In the genomic region with DNA sequence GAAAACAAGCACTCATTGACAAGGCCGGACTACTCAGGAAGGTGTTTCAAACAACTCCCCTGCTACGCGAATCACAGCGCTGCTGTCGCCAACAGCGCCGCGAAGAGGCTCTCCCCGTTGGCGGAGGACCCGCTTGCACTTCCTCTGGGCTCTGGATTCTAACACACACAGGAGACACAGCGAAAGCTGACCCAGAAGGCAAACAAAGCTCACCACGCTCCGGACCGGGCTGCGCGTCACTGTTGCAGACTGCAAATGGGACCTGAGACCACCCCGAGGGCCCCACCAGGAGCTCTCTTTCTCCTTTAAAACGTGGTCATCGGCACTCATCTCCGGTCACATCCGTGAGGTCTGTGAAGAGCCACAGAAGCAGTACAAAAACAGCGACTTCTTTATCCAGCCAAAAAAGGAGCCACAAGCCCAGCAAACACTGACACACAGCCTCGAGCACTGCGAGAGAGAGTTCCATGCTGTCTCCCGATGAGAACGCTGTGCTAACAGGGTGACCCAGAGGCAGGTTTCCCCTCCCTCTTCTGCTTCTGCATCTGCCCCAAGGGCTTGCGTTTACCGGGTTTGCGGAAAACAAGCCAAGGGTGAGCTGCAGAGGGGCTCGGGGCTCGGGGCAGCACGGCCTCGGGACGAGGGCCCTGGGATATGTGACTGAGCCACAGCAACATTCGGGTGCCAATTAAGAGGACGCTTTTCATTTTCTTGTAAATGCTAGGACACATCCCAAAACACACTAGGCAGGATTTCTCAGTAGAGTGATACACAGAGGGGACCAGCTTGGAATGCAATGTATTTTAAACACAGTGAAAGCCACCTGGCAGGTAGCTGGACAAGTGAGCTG, we compare ENCODE assay signal across 13 cellular contexts. TPM values are rescaled to one million over a fixed set of nuclear protein-coding genes. Genes with fewer than 3 reads are reported as not detected.
A peak's percentile ranks its signal among the peaks of the same experiment; 100 is the strongest.
DNase-seq lines count a peak whose midpoint lies in the region; ATAC-seq, FAIRE-seq and TF ChIP-seq lines count a peak whose summit lies in the region.
"Had no signal": no experiment of that assay in that cellular context is flagged by ENCODE, and none has a peak within 500 bp of the region (broad histone marks: within the 10 kb centered on the region; RNA-seq: fewer than 3 reads in every experiment).

No MANE protein-coding gene starts in this region.

- DNase-seq in endodermal cell (peak; percentile 45), mesothelial cell of epicardium (ENCODE audit: low spot score in 2 of 2, unreplicated experiment in 2 of 2) (peak in 1 of 2 experiments; percentile 13), stomach (peak; percentile 22), NCI-H69 (lab: John Stamatoyannopoulos, UW) (no peak), NCI-H2171 (lab: John Stamatoyannopoulos, UW) (no peak), HTR-8/SVneo (ENCODE audit: insufficient read length, low spot score) (no peak), T-helper 17 cell (no peak)
- DNase-seq: activated CD4-positive, alpha-beta T cell treated with anti-CD3 and anti-CD28 coated beads for 4 hours; NCI-H1417 had no signal

- H3K27ac ChIP-seq in HUES6 (ENCODE audit: low read depth, low read length) (0 out of 2 replicates have a peak overlapping the region, but pooled peaks have one; percentile 19), endodermal cell (ENCODE audit: low read depth, low read length) (peak overlapping the region; percentile 38), stomach (peak overlapping the region; percentile 28 to 78 (median 66))

- ATAC-seq in T-helper 17 cell = no peak
- ATAC-seq: naive thymus-derived CD8-positive, alpha-beta T cell had no signal

- H3K4me1 ChIP-seq in HUES6 (ENCODE audit: control insufficient read depth, insufficient read depth, low read length) (peaks cover 10% of the 10 kb centered on the region; the same call in 1 of the 2 replicates), endodermal cell (ENCODE audit: control insufficient read depth, insufficient read depth, low read length) (peaks cover 8% of the 10 kb centered on the region), stomach (peaks cover 18 to 44% (median 33%) of the 10 kb centered on the region in 4 donors)

- no peaks in the 10 kb centered on the region for H3K9me3 Mint-ChIP-seq in endodermal cell
- peaks cover 7% of the 10 kb centered on the region for H3K9me3 Mint-ChIP-seq in mesothelial cell of epicardium
- H3K9me3 Mint-ChIP-seq: naive thymus-derived CD8-positive, alpha-beta T cell had no signal

- TF ChIP-seq CTCF in endodermal cell (conservative IDR thresholded peaks at IDR 0.05) (no peak), mesothelial cell of epicardium (IDR thresholded peaks at IDR 0.05; ENCODE audit: unreplicated experiment) (no peak), stomach (IDR thresholded peaks at IDR 0.05) (no peak)

- H3K4me3 ChIP-seq in HUES6 (ENCODE audit: low read depth, low read length) = no peak overlapping the region
- H3K4me3 ChIP-seq in endodermal cell (ENCODE audit: low read length) = no peak overlapping the region
- peak overlapping the region in 3 of 4 donors; percentile 1 to 7 (median 5) for H3K4me3 ChIP-seq in stomach

- H3K27me3 Mint-ChIP-seq in endodermal cell (ENCODE audit: insufficient read depth) = no peaks in the 10 kb centered on the region
- no peaks in the 10 kb centered on the region for H3K27me3 Mint-ChIP-seq in mesothelial cell of epicardium (ENCODE audit: low read depth)
- H3K27me3 Mint-ChIP-seq in T-helper 17 cell = no peaks in the 10 kb centered on the region
- H3K27me3 Mint-ChIP-seq: naive thymus-derived CD8-positive, alpha-beta T cell had no signal

- WGBS in endodermal cell (ENCODE audit: insufficient coverage in 1 of 2, insufficient read length in 1 of 2), 2 experiments = 92 to 96% methylated on average over 34 to 37 of the region's 37 CpGs
- 70 to 82% (median 78%) methylated on average over 36 to 37 of the region's 37 CpGs for WGBS in stomach, 5 donors

- peak overlapping the region; percentile 67 for H3K27ac Mint-ChIP-seq in endodermal cell
- peak overlapping the region; percentile 91 for H3K27ac Mint-ChIP-seq in mesothelial cell of epicardium
- no peak overlapping the region for H3K27ac Mint-ChIP-seq in T-helper 17 cell

- H3K9me3 ChIP-seq in HUES6 (ENCODE audit: control insufficient read depth, insufficient read depth, low read depth, low read length) = no peaks in the 10 kb centered on the region
- H3K9me3 ChIP-seq in endodermal cell (ENCODE audit: control insufficient read depth, low read length) = no peaks in the 10 kb centered on the region
- no peaks in the 10 kb centered on the region for H3K9me3 ChIP-seq in stomach
- no peaks in the 10 kb centered on the region for H3K9me3 ChIP-seq in T-helper 17 cell (ENCODE audit: control insufficient read depth, low read length, poor library complexity, severe bottlenecking)

- TF ChIP-seq POLR2A in stomach (IDR thresholded peaks at IDR 0.05) = no peak

- H3K36me3 ChIP-seq in HUES6 (ENCODE audit: control insufficient read depth, insufficient read depth, low read length) = peaks cover 50% of the 10 kb centered on the region
- H3K36me3 ChIP-seq in endodermal cell (ENCODE audit: control insufficient read depth, insufficient read depth, low read length) = peaks cover 64% of the 10 kb centered on the region
- peaks cover 5 to 57% (median 49%) of the 10 kb centered on the region in 4 donors for H3K36me3 ChIP-seq in stomach

- H3K9ac ChIP-seq in HUES6 (ENCODE audit: low read length) = no peak overlapping the region
- no peak overlapping the region for H3K9ac ChIP-seq in endodermal cell (ENCODE audit: extremely low read depth, low read length, poor library complexity, severe bottlenecking)

- H3K4me1 Mint-ChIP-seq in endodermal cell (peaks cover 10% of the 10 kb centered on the region), mesothelial cell of epicardium (peaks cover 43% of the 10 kb centered on the region), T-helper 17 cell (peaks cover 6% of the 10 kb centered on the region)

- TF ChIP-seq EP300 in stomach (IDR thresholded peaks at IDR 0.05) = no peak

- H3K36me3 Mint-ChIP-seq in endodermal cell (ENCODE audit: low read depth) = peaks cover 67% of the 10 kb centered on the region
- H3K36me3 Mint-ChIP-seq in mesothelial cell of epicardium = peaks cover 44% of the 10 kb centered on the region
- peaks cover 2% of the 10 kb centered on the region for H3K36me3 Mint-ChIP-seq in T-helper 17 cell (ENCODE audit: low read depth)

- H3K27me3 ChIP-seq in HUES6 (ENCODE audit: control insufficient read depth, insufficient read depth, low read length) = no peaks in the 10 kb centered on the region
- no peaks in the 10 kb centered on the region for H3K27me3 ChIP-seq in endodermal cell (ENCODE audit: control insufficient read depth, insufficient read depth, low read length, poor library complexity, severe bottlenecking)
- H3K27me3 ChIP-seq in stomach = no peaks in the 10 kb centered on the region

- H3K4me3 Mint-ChIP-seq in endodermal cell = no peak overlapping the region
- H3K4me3 Mint-ChIP-seq in mesothelial cell of epicardium = no peak overlapping the region
- H3K4me3 Mint-ChIP-seq in T-helper 17 cell = no peak overlapping the region
- H3K4me3 Mint-ChIP-seq: naive thymus-derived CD8-positive, alpha-beta T cell had no signal

- FAIRE-seq in HTR-8/SVneo (lab: Jason Lieb, UNC) = no peak
- FAIRE-seq: D721Med had no signal

- intact Hi-C loops in stomach (cut with DNase I; ENCODE audit: low total_unique reads) = no loop called here

RNA-seq across cellular contexts. Expression of a gene that starts 41.3 kb away (rescaled TPM):
- total RNA-seq in endodermal cell (1 to 10 TPM in 1 of 2 donors, under 1 TPM in 1; 0.66 to 1.6 TPM), mesothelial cell of epicardium (0.05 to 0.49 TPM (median 0.13 TPM) in 3 replicates), stomach (1 to 10 TPM in 1 of 5 donors, under 1 TPM in 2, not detected in 2; under 0.01 to 1.4 (median 0.45) TPM), T-helper 17 cell (under 1 TPM; 0.32 to 0.76 TPM)
- 0.07 TPM for polyA plus RNA-seq in endodermal cell (2013, experiment 1 of 2)
- polyA plus RNA-seq in endodermal cell (2013, experiment 2 of 2) = not detected
- polyA plus RNA-seq in stomach = not detected
- total RNA-seq: H4 had no signal
- polyA plus RNA-seq: naive thymus-derived CD8-positive, alpha-beta T cell had no signal

Comparison
In these comparisons a context has a peak if more than half of its experiments do, and no peak if none do; other contexts are left out.
1. H3K4me3 ChIP-seq: peak in stomach (3 of 4); none in HUES6 (single experiment) and endodermal cell (single experiment).
2. DNase-seq: peak in endodermal cell (single experiment) and stomach (single experiment); none in NCI-H69 (single experiment), NCI-H2171 (single experiment), HTR-8/SVneo (single experiment) and T-helper 17 cell (0 of 3).
3. Peak in every context shown above with its lines, with median percentiles within 50 percentile points of each other: H3K27ac ChIP-seq.